ENCODE assay signal across 15 cellular contexts in the genomic region with DNA sequence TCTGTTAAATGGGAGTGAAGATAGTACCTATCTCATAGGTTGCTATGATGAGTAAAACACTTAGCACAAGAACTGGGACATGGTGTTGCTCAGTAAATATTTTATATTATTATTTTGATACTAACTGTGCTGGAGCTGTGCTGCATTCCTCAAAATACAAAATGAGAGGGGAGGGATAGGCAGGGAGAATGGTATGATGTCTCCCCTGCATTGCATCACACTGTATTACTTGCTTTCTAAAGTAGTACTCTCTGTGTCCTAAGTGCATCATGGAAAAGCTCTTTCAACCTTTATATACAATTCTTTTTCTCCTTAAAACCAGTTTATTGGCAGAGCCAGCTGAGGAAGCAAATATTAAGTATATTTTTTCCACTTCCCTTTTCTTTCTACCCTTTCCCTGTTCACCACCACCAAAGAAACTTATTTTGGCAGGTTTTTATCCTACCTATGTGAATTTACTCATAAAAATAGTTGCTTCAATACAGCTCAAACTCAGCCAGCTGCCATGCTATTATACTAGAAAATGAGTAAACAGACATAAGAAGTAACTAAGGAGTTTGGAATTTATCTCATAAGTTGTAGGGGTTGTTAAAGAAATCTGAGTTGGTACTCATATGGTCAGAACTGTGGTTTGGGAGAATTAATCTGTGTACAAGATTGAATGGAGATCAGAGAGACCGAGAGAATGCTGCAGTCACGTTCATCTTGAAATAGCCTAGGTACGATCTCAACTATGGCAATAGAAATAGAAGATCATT.
DNase-seq lines count a peak whose midpoint lies in the region; ATAC-seq and TF ChIP-seq lines count a peak whose summit lies in the region.
"Had no signal": no experiment of that assay in that cellular context is flagged by ENCODE, and none has a peak within 500 bp of the region (broad histone marks: within the 10 kb centered on the region; RNA-seq: fewer than 3 reads in every experiment).

No MANE protein-coding gene starts in this region.

- H3K9me2 ChIP-seq in HCT116 (ENCODE audit: insufficient read depth): no peaks in the 10 kb centered on the region

- peaks cover 0 to 6% of the 10 kb centered on the region in 2 experiments; a peak in 2 of 4 replicates for H3K36me3 ChIP-seq in HCT116 (ENCODE audit: control insufficient read depth in 1 of 2, insufficient read depth in 2 of 2, low read length in 2 of 2)
- H3K36me3 ChIP-seq in uterus: no peaks in the 10 kb centered on the region
- H3K36me3 ChIP-seq in gastroesophageal sphincter: no peaks in the 10 kb centered on the region

- H3K4me3 ChIP-seq in HCT116 (replicated peaks in 1 of 2; ENCODE audit: low read depth in 1 of 2, low read length in 2 of 2): no peak overlapping the region
- H3K4me3 ChIP-seq in fibroblast of pulmonary artery (replicated peaks; ENCODE audit: low read depth, low read length): no peak overlapping the region
- H3K4me3 ChIP-seq in uterus: no peak overlapping the region
- H3K4me3 ChIP-seq in gastroesophageal sphincter: no peak overlapping the region

- WGBS in gastroesophageal sphincter (ENCODE audit: low coverage in 1 of 2), 2 donors: 90 to 94% methylated on average over 3 of the region's 3 CpGs

- ATAC-seq in HCT116 (no peak), gastroesophageal sphincter (no peak), GM18907 (IDR thresholded peaks at IDR 0.05; ENCODE audit: unreplicated experiment) (no peak)

- no peak for TF ChIP-seq CTCF in HCT116 (IDR thresholded peaks at IDR 0.05 in 2 of 3, conservative IDR thresholded peaks at IDR 0.05 in 1 of 3; ENCODE audit: borderline replicate concordance in 1 of 3, insufficient read depth in 1 of 3, low read depth in 2 of 3, low read length in 2 of 3)
- TF ChIP-seq CTCF in fibroblast of pulmonary artery (IDR thresholded peaks at IDR 0.05; ENCODE audit: low read length, missing control alignments): no peak
- TF ChIP-seq CTCF in uterus (IDR thresholded peaks at IDR 0.05): no peak
- TF ChIP-seq CTCF in gastroesophageal sphincter (IDR thresholded peaks at IDR 0.05): no peak

- CTCF ChIA-PET in HCT116 (lab: Charles Lee): interaction anchor here (1.2 kb wide), 1 partner anchor 9 kb away, joined by 3 read pairs; no protein-coding TSS in a partner anchor

- no peaks in the 10 kb centered on the region for H3K27me3 ChIP-seq in HCT116 (ENCODE audit: insufficient read depth, low read length)
- H3K27me3 ChIP-seq in uterus: no peaks in the 10 kb centered on the region
- H3K27me3 ChIP-seq in gastroesophageal sphincter: no peaks in the 10 kb centered on the region

- H3K79me2 ChIP-seq in HCT116 (ENCODE audit: insufficient read depth, low read length): peaks cover 85% of the 10 kb centered on the region

- H3K9me3 ChIP-seq in HCT116 (ENCODE audit: control insufficient read depth in 1 of 2, insufficient read depth in 1 of 2, low read depth in 1 of 2, low read length in 2 of 2) (no peaks in the 10 kb centered on the region), uterus (no peaks in the 10 kb centered on the region), gastroesophageal sphincter (no peaks in the 10 kb centered on the region)

- TSS peak; percentile 11 for BruUV-seq in HCT116 (replicated peaks; lab: Mats Ljungman, UMichigan)

- DNase-seq in HCT116 (ENCODE audit: low read depth, low spot score): no peak
- DNase-seq in amniotic epithelial cell (ENCODE audit: low read depth): peak; percentile 12
- DNase-seq in fibroblast of pulmonary artery (ENCODE audit: low read depth): peak; percentile 17
- DNase-seq in uterus: no peak
- DNase-seq in activated CD4-positive, alpha-beta T cell treated with anti-CD3 and anti-CD28 coated beads for 48 hours: no peak
- DNase-seq: CD4-positive, CD25-positive, alpha-beta regulatory T cell; DMS53; NCI-H1436; NCI-H2029 treated with DMSO at 0.1 percent for 48 hours; NCI-H748 treated with DMSO at 0.1 percent for 48 hours; OCI-M1; RPMI8226; SIG-M5 had no signal

- POLR2A ChIA-PET in HCT116 (lab: Charles Lee): interaction anchor here (0.9 kb wide), 1 partner anchor 308 kb away, joined by 3 read pairs; no protein-coding TSS in a partner anchor

- intact Hi-C loops in HCT116 (cut with micrococcal nuclease): no loop called here
- intact Hi-C loops in uterus (cut with DNase I; ENCODE audit: low total_unique reads): no loop called here

- no peak for TF ChIP-seq RAD21 in HCT116 (IDR thresholded peaks at IDR 0.05; ENCODE audit: low read depth)

- H3K9ac ChIP-seq in HCT116 (ENCODE audit: low read length): no peak overlapping the region

- no peak overlapping the region for H2AFZ ChIP-seq in HCT116 (ENCODE audit: low read depth, low read length, poor library complexity, severe bottlenecking)

- H3K27ac ChIP-seq in HCT116 (ENCODE audit: low read depth, low read length): peak overlapping the region; percentile 68; the same call in 1 of the 2 replicates
- H3K27ac ChIP-seq in uterus: peak overlapping the region; percentile 26 to 33
- no peak overlapping the region for H3K27ac ChIP-seq in gastroesophageal sphincter

- TF ChIP-seq POLR2A in HCT116 (IDR thresholded peaks at IDR 0.05; ENCODE audit: borderline replicate concordance, extremely low read depth, insufficient read depth, insufficient read length): no peak
- no peak for TF ChIP-seq POLR2A in uterus (IDR thresholded peaks at IDR 0.05)
- no peak for TF ChIP-seq POLR2A in gastroesophageal sphincter (IDR thresholded peaks at IDR 0.05)

- no peak for TF ChIP-seq EP300 in gastroesophageal sphincter (IDR thresholded peaks at IDR 0.05)

- no peak overlapping the region for H3K4me2 ChIP-seq in HCT116 (ENCODE audit: low read length)

- no peaks in the 10 kb centered on the region for H4K20me1 ChIP-seq in HCT116 (ENCODE audit: insufficient read depth)

- peaks cover 22 to 40% of the 10 kb centered on the region in 2 experiments; a peak in 3 of 4 replicates for H3K4me1 ChIP-seq in HCT116 (ENCODE audit: control insufficient read depth in 1 of 2, insufficient read depth in 2 of 2, low read length in 2 of 2)
- H3K4me1 ChIP-seq in uterus: no peaks in the 10 kb centered on the region
- H3K4me1 ChIP-seq in gastroesophageal sphincter: peaks cover 0 to 40% (median 0%) of the 10 kb centered on the region in 3 donors

- RAD21 ChIA-PET in HCT116 (lab: Charles Lee; ENCODE audit: low non-redundant PET in 1 of 2, low total read pairs in 2 of 2, uncharacterized antibody in 2 of 2, unreplicated experiment in 2 of 2): no interaction called here

TF ChIP-seq in HCT116, 20 proteins besides CTCF, POLR2A, EP300 and RAD21:
- no peak for TF ChIP-seq SP1 (IDR thresholded peaks at IDR 0.05; ENCODE audit: low read depth)
- TF ChIP-seq ZNF274 (IDR thresholded peaks at IDR 0.05; ENCODE audit: low read depth, low read length): no peak
- no peak for TF ChIP-seq SIN3A (IDR thresholded peaks at IDR 0.05; ENCODE audit: low read depth)
- no peak for TF ChIP-seq TCF7L2 (IDR thresholded peaks at IDR 0.05; ENCODE audit: borderline replicate concordance, extremely low read depth, insufficient read depth, insufficient read length)
- no peak for TF ChIP-seq EGR1 (IDR thresholded peaks at IDR 0.05; ENCODE audit: low read depth)

Comparison
In these comparisons a context has a peak if more than half of its experiments do, and no peak if none do; other contexts are left out.
1. DNase-seq: peak in amniotic epithelial cell (single experiment) and fibroblast of pulmonary artery (single experiment); none in HCT116 (single experiment), uterus (0 of 2) and activated CD4-positive, alpha-beta T cell treated with anti-CD3 and anti-CD28 coated beads for 48 hours (single experiment).
2. H3K27ac ChIP-seq: peak in HCT116 (single experiment) and uterus (2 of 2); none in gastroesophageal sphincter (0 of 4).